Comparison of ENCODE assay signal across 10 cellular contexts in the genomic region with DNA sequence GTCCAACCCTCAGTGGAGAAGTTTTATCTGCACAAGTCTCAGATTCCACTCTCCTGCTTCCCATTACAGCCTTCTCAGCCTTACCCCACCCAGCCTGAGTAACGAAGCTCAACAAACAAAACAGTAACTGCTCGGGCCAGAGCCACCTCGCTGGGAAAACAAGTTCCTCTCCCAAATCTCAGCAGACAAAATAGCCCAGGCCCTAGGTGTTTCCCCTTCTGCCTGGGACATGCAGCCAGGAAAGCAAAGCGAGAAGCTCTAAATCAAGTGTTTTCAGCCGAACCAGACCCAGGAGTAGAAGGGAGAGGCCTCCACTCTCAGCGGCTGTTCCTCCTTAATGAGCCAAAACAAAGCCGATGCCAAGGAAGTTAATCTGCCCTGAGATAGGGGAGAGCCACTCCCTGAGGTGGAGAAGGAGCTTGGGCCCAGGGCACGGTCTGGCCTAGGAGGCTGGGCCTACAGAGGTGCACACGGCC. TPM values are rescaled to one million over a fixed set of nuclear protein-coding genes. Genes with fewer than 3 reads are reported as not detected.
DNase-seq lines count a peak whose midpoint lies in the region; ATAC-seq and TF ChIP-seq lines count a peak whose summit lies in the region.
"Had no signal": no experiment of that assay in that cellular context is flagged by ENCODE, and none has a peak within 500 bp of the region (broad histone marks: within the 10 kb centered on the region; RNA-seq: fewer than 3 reads in every experiment).

No MANE protein-coding gene starts in this region.

- no peaks in the 10 kb centered on the region for H3K27me3 ChIP-seq in cardiac muscle cell
- H3K27me3 ChIP-seq in prostate gland (replicated peaks; ENCODE audit: insufficient read depth), result no peaks in the 10 kb centered on the region
- no peaks in the 10 kb centered on the region for H3K27me3 ChIP-seq in ascending aorta

- WGBS in prostate gland, result 17% methylated on average over 9 of the region's 9 CpGs

- POLR2A ChIA-PET in WTC11 (lab: Charles Lee), result interaction anchor here (0.6 to 0.7 kb wide), 2 partner anchors 17 to 21 kb away, joined by 3 read pairs; no protein-coding TSS in a partner anchor

- H3K27ac ChIP-seq in cardiac muscle cell, result peak overlapping the region; percentile 84
- H3K27ac ChIP-seq in prostate gland, result peak overlapping the region; percentile 70 to 85
- peak overlapping the region in 1 of 2 donors; percentile 8 for H3K27ac ChIP-seq in ascending aorta

- ATAC-seq in WTC11 (no peak), GM18498 (IDR thresholded peaks at IDR 0.05; ENCODE audit: unreplicated experiment) (no peak)
- ATAC-seq in activated CD8-positive, alpha-beta memory T cell treated with anti-CD3 and anti-CD28 coated beads, Interleukin-2, amount 10 ng/mL, durations not matched to agents 7 days and 5 days, result no peak

- intact Hi-C loops in Calu3 (cut with micrococcal nuclease; ENCODE audit: unreplicated experiment) (no loop called here), prostate gland (cut with DNase I) (no loop called here), head of caudate nucleus (cut with DNase I) (no loop called here), ascending aorta (cut with DNase I) (no loop called here)

- peak; percentile 62 for DNase-seq in Calu3
- no peak for DNase-seq in WTC11 (ENCODE audit: low spot score)
- peak; percentile 30 to 58 for DNase-seq in cardiac muscle cell (ENCODE audit: low read depth in 1 of 2, low spot score in 1 of 2)
- peak; percentile 81 for DNase-seq in prostate gland (ENCODE audit: low spot score)
- no peak for DNase-seq in head of caudate nucleus
- no peak for DNase-seq in ascending aorta (ENCODE audit: low spot score in 2 of 2)
- DNase-seq in activated CD8-positive, alpha-beta memory T cell treated with anti-CD3 and anti-CD28 coated beads, Interleukin-2, amount 10 ng/mL, durations not matched to agents 7 days and 5 days, result no peak
- DNase-seq: NCI-H1436 treated with DMSO at 0.1 percent for 48 hours, SHP77 had no signal

- peaks cover 66% of the 10 kb centered on the region for H3K4me1 Mint-ChIP-seq in Calu3 (ENCODE audit: low read depth, unreplicated experiment)
- peaks cover 11% of the 10 kb centered on the region for H3K4me1 Mint-ChIP-seq in WTC11
- H3K4me1 Mint-ChIP-seq in activated CD8-positive, alpha-beta memory T cell treated with anti-CD3 and anti-CD28 coated beads, Interleukin-2, amount 10 ng/mL, durations not matched to agents 7 days and 5 days, result peaks cover 22% of the 10 kb centered on the region

- peaks cover 48% of the 10 kb centered on the region for H3K36me3 Mint-ChIP-seq in Calu3 (ENCODE audit: insufficient read depth, unreplicated experiment)
- no peaks in the 10 kb centered on the region for H3K36me3 Mint-ChIP-seq in WTC11
- peaks cover 7% of the 10 kb centered on the region for H3K36me3 Mint-ChIP-seq in activated CD8-positive, alpha-beta memory T cell treated with anti-CD3 and anti-CD28 coated beads, Interleukin-2, amount 10 ng/mL, durations not matched to agents 7 days and 5 days

- TSS peak; percentile 89 for BruUV-seq in Calu3 (replicated peaks; lab: Mats Ljungman, UMichigan)

- peak; percentile 17 for TF ChIP-seq POLR2A in prostate gland (IDR thresholded peaks at IDR 0.05)

- H3K4me1 ChIP-seq in cardiac muscle cell (ENCODE audit: low read depth) (peaks cover 2% of the 10 kb centered on the region), prostate gland (replicated peaks) (peaks cover 4% of the 10 kb centered on the region), ascending aorta (no peaks in the 10 kb centered on the region)

- no peaks in the 10 kb centered on the region for H3K9me3 ChIP-seq in cardiac muscle cell (ENCODE audit: low read depth)
- H3K9me3 ChIP-seq in prostate gland, result no peaks in the 10 kb centered on the region
- H3K9me3 ChIP-seq in ascending aorta, result no peaks in the 10 kb centered on the region

- CTCF ChIA-PET in Calu3 (lab: Charles Lee) (interaction anchor here (0.7 to 1.0 kb wide), 2 partner anchors 10 to 574 kb away, joined by 3 to 5 read pairs; no protein-coding TSS in a partner anchor), WTC11 (lab: Charles Lee) (interaction anchor here (0.6 to 1.2 kb wide), 2 partner anchors 53 to 87 kb away, joined by 3 read pairs; a partner anchor contains a TSS)
- CTCF ChIA-PET in activated CD8-positive, alpha-beta memory T cell treated with anti-CD3 and anti-CD28 coated beads, Interleukin-2, amount 10 ng/mL, durations not matched to agents 7 days and 5 days (lab: Charles Lee), result no interaction called here

- H3K4me3 ChIP-seq in cardiac muscle cell (no peak overlapping the region), prostate gland (no peak overlapping the region), ascending aorta (no peak overlapping the region)

- no peak overlapping the region for H3K4me3 Mint-ChIP-seq in Calu3 (ENCODE audit: low read depth, unreplicated experiment)
- H3K4me3 Mint-ChIP-seq in WTC11, result no peak overlapping the region
- no peak overlapping the region for H3K4me3 Mint-ChIP-seq in activated CD8-positive, alpha-beta memory T cell treated with anti-CD3 and anti-CD28 coated beads, Interleukin-2, amount 10 ng/mL, durations not matched to agents 7 days and 5 days

- H3K27me3 Mint-ChIP-seq in Calu3 (ENCODE audit: unreplicated experiment), result no peaks in the 10 kb centered on the region
- no peaks in the 10 kb centered on the region for H3K27me3 Mint-ChIP-seq in WTC11 (ENCODE audit: low read depth)
- H3K27me3 Mint-ChIP-seq in activated CD8-positive, alpha-beta memory T cell treated with anti-CD3 and anti-CD28 coated beads, Interleukin-2, amount 10 ng/mL, durations not matched to agents 7 days and 5 days, result no peaks in the 10 kb centered on the region

- TF ChIP-seq CTCF in Calu3 (IDR thresholded peaks at IDR 0.05; ENCODE audit: unreplicated experiment), result no peak
- no peak for TF ChIP-seq CTCF in WTC11 (IDR thresholded peaks at IDR 0.05)
- no peak for TF ChIP-seq CTCF in cardiac muscle cell (IDR thresholded peaks at IDR 0.05; ENCODE audit: low read depth, low read length)
- TF ChIP-seq CTCF in prostate gland (IDR thresholded peaks at IDR 0.05), result no peak
- no peak for TF ChIP-seq CTCF in ascending aorta (IDR thresholded peaks at IDR 0.05)

- peak overlapping the region; percentile 99 for H3K27ac Mint-ChIP-seq in Calu3 (ENCODE audit: unreplicated experiment)
- H3K27ac Mint-ChIP-seq in WTC11, result peak overlapping the region; percentile 79
- H3K27ac Mint-ChIP-seq in activated CD8-positive, alpha-beta memory T cell treated with anti-CD3 and anti-CD28 coated beads, Interleukin-2, amount 10 ng/mL, durations not matched to agents 7 days and 5 days, result no peak overlapping the region

- no peaks in the 10 kb centered on the region for H3K36me3 ChIP-seq in cardiac muscle cell
- H3K36me3 ChIP-seq in prostate gland, result no peaks in the 10 kb centered on the region
- H3K36me3 ChIP-seq in ascending aorta, result no peaks in the 10 kb centered on the region

- no peaks in the 10 kb centered on the region for H3K9me3 Mint-ChIP-seq in Calu3 (ENCODE audit: low read depth, unreplicated experiment)
- no peaks in the 10 kb centered on the region for H3K9me3 Mint-ChIP-seq in WTC11
- peaks cover 2% of the 10 kb centered on the region for H3K9me3 Mint-ChIP-seq in activated CD8-positive, alpha-beta memory T cell treated with anti-CD3 and anti-CD28 coated beads, Interleukin-2, amount 10 ng/mL, durations not matched to agents 7 days and 5 days (ENCODE audit: low read depth)

TF ChIP-seq in WTC11, 78 proteins besides CTCF, POLR2A, EP300 and RAD21 (continues in another document):
- TF ChIP-seq ZBTB21 (CRISPR knock-in tag; IDR thresholded peaks at IDR 0.05; ENCODE audit: borderline replicate concordance), result no peak
- TF ChIP-seq MYBL2 (CRISPR knock-in tag; IDR thresholded peaks at IDR 0.05), result no peak
- no peak for TF ChIP-seq CREB1 (CRISPR knock-in tag; IDR thresholded peaks at IDR 0.05)
- TF ChIP-seq, protein P1, sequence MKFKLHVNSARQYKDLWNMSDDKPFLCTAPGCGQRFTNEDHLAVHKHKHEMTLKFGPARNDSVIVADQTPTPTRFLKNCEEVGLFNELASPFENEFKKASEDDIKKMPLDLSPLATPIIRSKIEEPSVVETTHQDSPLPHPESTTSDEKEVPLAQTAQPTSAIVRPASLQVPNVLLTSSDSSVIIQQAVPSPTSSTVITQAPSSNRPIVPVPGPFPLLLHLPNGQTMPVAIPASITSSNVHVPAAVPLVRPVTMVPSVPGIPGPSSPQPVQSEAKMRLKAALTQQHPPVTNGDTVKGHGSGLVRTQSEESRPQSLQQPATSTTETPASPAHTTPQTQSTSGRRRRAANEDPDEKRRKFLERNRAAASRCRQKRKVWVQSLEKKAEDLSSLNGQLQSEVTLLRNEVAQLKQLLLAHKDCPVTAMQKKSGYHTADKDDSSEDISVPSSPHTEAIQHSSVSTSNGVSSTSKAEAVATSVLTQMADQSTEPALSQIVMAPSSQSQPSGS (CRISPR knock-in tag; IDR thresholded peaks at IDR 0.05; ENCODE audit: borderline replicate concordance, low read depth), result no peak
- no peak for TF ChIP-seq ESRRA (CRISPR knock-in tag; IDR thresholded peaks at IDR 0.05; ENCODE audit: borderline replicate concordance)
- TF ChIP-seq GABPB1 (CRISPR knock-in tag; IDR thresholded peaks at IDR 0.05), result no peak
- no peak for TF ChIP-seq SMAD4 (CRISPR knock-in tag; IDR thresholded peaks at IDR 0.05)
- no peak for TF ChIP-seq ZNF423 (CRISPR knock-in tag; IDR thresholded peaks at IDR 0.05)
- TF ChIP-seq, protein P2, sequence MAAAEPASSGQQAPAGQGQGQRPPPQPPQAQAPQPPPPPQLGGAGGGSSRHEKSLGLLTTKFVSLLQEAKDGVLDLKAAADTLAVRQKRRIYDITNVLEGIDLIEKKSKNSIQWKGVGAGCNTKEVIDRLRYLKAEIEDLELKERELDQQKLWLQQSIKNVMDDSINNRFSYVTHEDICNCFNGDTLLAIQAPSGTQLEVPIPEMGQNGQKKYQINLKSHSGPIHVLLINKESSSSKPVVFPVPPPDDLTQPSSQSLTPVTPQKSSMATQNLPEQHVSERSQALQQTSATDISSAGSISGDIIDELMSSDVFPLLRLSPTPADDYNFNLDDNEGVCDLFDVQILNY (CRISPR knock-in tag; IDR thresholded peaks at IDR 0.05), result no peak

RNA-seq across cellular contexts. Expression of a gene that starts 44.0 kb away (rescaled TPM):
- total RNA-seq in Calu3 (2022) (202 and 260 TPM in 2 replicates), WTC11 (2021) (4.6 to 7.2 TPM (median 6.1 TPM) in 3 replicates), cardiac muscle cell (0.39 and 1.0 TPM in 2 replicates), prostate gland (under 1 TPM; 0.40 to 0.59 TPM), ascending aorta (not detected)
- 0.64 and 1.7 TPM in 2 replicates for polyA plus RNA-seq in cardiac muscle cell
- total RNA-seq in activated CD8-positive, alpha-beta memory T cell treated with anti-CD3 and anti-CD28 coated beads, Interleukin-2, amount 10 ng/mL, durations not matched to agents 7 days and 5 days, result 100 to 1,000 TPM; 107 to 304 TPM

Comparison
In these comparisons a context has a peak if more than half of its experiments do, and no peak if none do; other contexts are left out.
1. DNase-seq: peak in Calu3 (single experiment), cardiac muscle cell (2 of 2) and prostate gland (single experiment); none in WTC11 (single experiment), head of caudate nucleus (0 of 42), ascending aorta (0 of 2) and activated CD8-positive, alpha-beta memory T cell treated with anti-CD3 and anti-CD28 coated beads, Interleukin-2, amount 10 ng/mL, durations not matched to agents 7 days and 5 days (single experiment).
2. RNA of a gene that starts 44.0 kb away (total RNA-seq): 107 to 304 TPM in activated CD8-positive, alpha-beta memory T cell treated with anti-CD3 and anti-CD28 coated beads, Interleukin-2, amount 10 ng/mL, durations not matched to agents 7 days and 5 days and 202 to 260 TPM in Calu3; 4.6 to 7.2 TPM in WTC11, 0.39 to 1.0 TPM in cardiac muscle cell, 0.40 to 0.59 TPM in prostate gland and not detected in ascending aorta (single experiment); every median in the first group is over 10 times any median in the second.